In the genomic region with DNA sequence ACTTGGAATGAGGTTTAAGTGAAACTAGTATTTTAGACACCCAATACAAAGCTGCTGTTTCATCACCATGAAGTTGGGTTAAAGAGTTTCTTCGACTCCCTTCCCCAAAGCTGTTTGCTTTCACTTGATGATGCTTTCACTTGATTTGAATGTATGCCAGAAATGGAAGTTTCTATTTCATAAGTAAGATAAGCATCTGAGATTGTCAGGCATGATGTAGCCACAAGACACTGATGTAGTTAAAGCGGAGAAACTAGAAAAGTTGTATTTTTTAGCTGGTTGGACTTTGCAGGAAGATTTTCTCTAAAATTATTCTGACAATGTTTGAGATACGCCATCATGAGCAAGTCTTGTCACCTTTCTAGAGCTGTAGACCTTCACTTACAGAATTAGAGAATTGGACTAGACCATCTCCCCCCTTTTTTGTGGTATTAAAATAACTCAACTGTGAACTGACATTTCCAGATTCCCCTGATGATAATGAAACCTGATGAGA, we compare ENCODE assay signal across 11 cellular contexts. TPM values are rescaled to one million over a fixed set of nuclear protein-coding genes. Genes with fewer than 3 reads are reported as not detected.
DNase-seq lines count a peak whose midpoint lies in the region; ATAC-seq, FAIRE-seq and TF ChIP-seq lines count a peak whose summit lies in the region.
"Had no signal": no experiment of that assay in that cellular context is flagged by ENCODE, and none has a peak within 500 bp of the region (broad histone marks: within the 10 kb centered on the region; RNA-seq: fewer than 3 reads in every experiment).

No MANE protein-coding gene starts in this region.

- 73 to 81% (median 75%) methylated on average over 3 of the region's 3 CpGs for WGBS in adrenal gland, 4 donors

- H3K9me3 ChIP-seq in adrenal gland (replicated peaks in 1 of 3) = no peaks in the 10 kb centered on the region

- ATAC-seq in GM19467 (IDR thresholded peaks at IDR 0.05; ENCODE audit: unreplicated experiment) (peak; percentile 87), HG03175 (IDR thresholded peaks at IDR 0.05; ENCODE audit: unreplicated experiment) (peak; percentile 70)
- ATAC-seq: left lobe of liver had no signal

- H3K36me3 ChIP-seq in adrenal gland (replicated peaks in 1 of 2) = peaks cover 0 to 11% of the 10 kb centered on the region in 2 donors

- no peak for TF ChIP-seq CTCF in adrenal gland (IDR thresholded peaks at IDR 0.05)

- H3K4me1 ChIP-seq in adrenal gland (replicated peaks in 1 of 2) = peaks cover 11 to 22% of the 10 kb centered on the region in 2 donors

- TF ChIP-seq POLR2A in GM12892 (IDR thresholded peaks at IDR 0.05; ENCODE audit: low read depth, low read length) = no peak
- TF ChIP-seq POLR2A in adrenal gland (IDR thresholded peaks at IDR 0.05) = no peak

- FAIRE-seq in GM12892 (lab: Jason Lieb, UNC) = peak; percentile 80
- FAIRE-seq: colon had no signal

- peak overlapping the region in 3 of 5 donors; percentile 7 to 42 (median 35) for H3K27ac ChIP-seq in adrenal gland

- DNase-seq in GM12892 (ENCODE audit: insufficient read length) = no peak
- DNase-seq in adrenal gland = no peak
- no peak for DNase-seq in stimulated activated CD4-positive, alpha-beta T cell treated with anti-CD3 and anti-CD28 coated beads, Interleukin-1b, Interleukin-23, amount 100 ng/mL, for 48 hours
- no peak for DNase-seq in NCI-H774 (lab: John Stamatoyannopoulos, UW)
- DNase-seq in cerebellum (ENCODE audit: low spot score) = no peak
- DNase-seq in activated gamma-delta T cell treated with Interleukin-2 at 50 U/mL for 16 hours = no peak
- DNase-seq: T-helper 9 cell had no signal

- H3K4me3 ChIP-seq in adrenal gland = no peak overlapping the region

- H3K27me3 ChIP-seq in adrenal gland = no peaks in the 10 kb centered on the region

- intact Hi-C loops in adrenal gland (cut with DNase I) = no loop called here

RNA-seq across cellular contexts. Expression of gene MOCS2, which starts 20.0 kb away (rescaled TPM):
- 15.9 TPM for polyA plus RNA-seq in GM12892 (2012; ENCODE audit: missing spikeins)
- total RNA-seq in adrenal gland (10 to 100 TPM; 38.2 to 95.0 (median 67.7) TPM), cerebellum (26.3 TPM)
- 100 to 1,000 TPM; 151 to 204 (median 177) TPM for polyA plus RNA-seq in adrenal gland
